11 cellular contexts compared by ENCODE assay signal in the genomic region with DNA sequence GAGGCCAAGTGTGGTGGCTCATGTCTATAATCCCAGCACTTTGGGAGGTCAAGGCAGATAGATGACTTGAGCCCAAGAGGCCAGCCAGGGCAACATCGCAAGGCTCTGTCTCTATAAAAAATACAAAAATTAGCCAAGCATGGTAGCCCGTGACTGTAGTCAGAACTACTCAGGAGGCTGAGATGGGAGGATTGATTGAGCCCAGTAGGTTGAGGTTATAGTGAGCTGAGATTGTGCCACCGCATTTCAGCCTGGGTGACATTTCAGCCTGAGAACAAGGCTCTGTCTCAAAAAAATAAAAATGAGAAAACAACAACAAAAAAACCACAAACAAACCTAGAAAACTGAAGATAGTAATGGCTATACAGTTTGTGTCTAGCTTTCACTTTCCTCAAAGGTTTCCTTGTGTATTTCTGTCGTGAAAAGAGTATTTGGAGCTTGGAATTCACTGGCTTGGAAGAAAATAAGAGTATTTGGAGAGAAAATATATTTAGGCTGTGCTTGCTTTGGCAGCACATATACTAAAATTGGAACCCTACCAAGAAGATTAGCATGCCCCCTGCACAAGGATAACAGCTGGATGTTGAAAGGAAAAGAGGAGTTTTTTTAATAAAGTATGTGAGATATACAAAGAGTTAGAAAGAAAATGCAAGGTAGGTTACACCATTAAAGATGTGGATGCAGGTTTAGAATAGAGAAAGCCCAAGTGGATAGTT. TPM values are rescaled to one million over a fixed set of nuclear protein-coding genes. Genes with fewer than 3 reads are reported as not detected.
DNase-seq lines count a peak whose midpoint lies in the region; ATAC-seq, FAIRE-seq and TF ChIP-seq lines count a peak whose summit lies in the region.
"Had no signal": no experiment of that assay in that cellular context is flagged by ENCODE, and none has a peak within 500 bp of the region (broad histone marks: within the 10 kb centered on the region; RNA-seq: fewer than 3 reads in every experiment).

No MANE protein-coding gene starts in this region.

- no peak for DNase-seq in heart right ventricle
- DNase-seq in Right ventricle myocardium superior: no peak
- peak; percentile 41 for DNase-seq in adipocyte (ENCODE audit: low read depth)
- DNase-seq in right lobe of liver: no peak
- DNase-seq in upper lobe of right lung: no peak
- DNase-seq in HTR-8/SVneo (ENCODE audit: insufficient read length, low spot score): no peak
- no peak for DNase-seq in sciatic nerve (ENCODE audit: low spot score)
- DNase-seq: DMS 273 treated with DMSO at 0.1 percent for 48 hours, H7, NCI-H1930 had no signal

- ATAC-seq in heart right ventricle: no peak
- no peak for ATAC-seq in Right ventricle myocardium superior (ENCODE audit: poor library complexity)
- no peak for ATAC-seq in right lobe of liver
- no peak for ATAC-seq in upper lobe of right lung
- ATAC-seq in GM21526 (IDR thresholded peaks at IDR 0.05; ENCODE audit: low FRiP score, unreplicated experiment): no peak
- no peak for ATAC-seq in sciatic nerve

- H3K27ac ChIP-seq in heart right ventricle (peak overlapping the region; percentile 5 to 87 (median 70)), right lobe of liver (peak overlapping the region; percentile 68 to 97 (median 73)), upper lobe of right lung (peak overlapping the region; percentile 80)

- peak overlapping the region; percentile 73 for H3K9ac ChIP-seq in adipocyte (ENCODE audit: low read length)

- H3K4me3 ChIP-seq in heart right ventricle: peak overlapping the region in 7 of 10 donors; percentile 2 to 46 (median 35)
- peak overlapping the region; percentile 75 for H3K4me3 ChIP-seq in adipocyte (ENCODE audit: low read length)
- H3K4me3 ChIP-seq in right lobe of liver: peak overlapping the region; percentile 8 to 31 (median 26)
- peak overlapping the region; percentile 12 for H3K4me3 ChIP-seq in upper lobe of right lung

- H3K4me1 ChIP-seq in heart right ventricle: peaks cover 0 to 40% (median 14%) of the 10 kb centered on the region in 9 donors
- H3K4me1 ChIP-seq in adipocyte (ENCODE audit: control insufficient read depth, insufficient read depth, low read length): peaks cover 19% of the 10 kb centered on the region
- peaks cover 0 to 19% (median 0%) of the 10 kb centered on the region in 4 donors for H3K4me1 ChIP-seq in right lobe of liver
- H3K4me1 ChIP-seq in upper lobe of right lung: peaks cover 32% of the 10 kb centered on the region

- TF ChIP-seq CTCF in heart right ventricle (IDR thresholded peaks at IDR 0.05) (no peak), right lobe of liver (IDR thresholded peaks at IDR 0.05) (no peak), upper lobe of right lung (IDR thresholded peaks at IDR 0.05) (no peak)

- no peaks in the 10 kb centered on the region for H3K9me3 ChIP-seq in heart right ventricle
- H3K9me3 ChIP-seq in adipocyte (ENCODE audit: control insufficient read depth, low read length): no peaks in the 10 kb centered on the region
- H3K9me3 ChIP-seq in right lobe of liver: no peaks in the 10 kb centered on the region
- H3K9me3 ChIP-seq in upper lobe of right lung: no peaks in the 10 kb centered on the region

- no peak for FAIRE-seq in HTR-8/SVneo (lab: Jason Lieb, UNC)

- intact Hi-C loops in heart right ventricle (cut with DNase I) (no loop called here), Right ventricle myocardium superior (cut with DNase I) (no loop called here), right lobe of liver (cut with DNase I) (no loop called here), upper lobe of right lung (cut with DNase I) (no loop called here), sciatic nerve (cut with DNase I) (loop anchor here (5.0 kb wide), 1 partner anchor 1579 kb away; no protein-coding TSS in a partner anchor)

- H3K36me3 ChIP-seq in heart right ventricle (no peaks in the 10 kb centered on the region), adipocyte (ENCODE audit: control insufficient read depth, insufficient read depth, low read length, severe bottlenecking) (no peaks in the 10 kb centered on the region), right lobe of liver (no peaks in the 10 kb centered on the region), upper lobe of right lung (no peaks in the 10 kb centered on the region)

- H3K27me3 ChIP-seq in heart right ventricle (no peaks in the 10 kb centered on the region), adipocyte (replicated peaks; ENCODE audit: control insufficient read depth, insufficient read depth, low read length) (no peaks in the 10 kb centered on the region), right lobe of liver (no peaks in the 10 kb centered on the region), upper lobe of right lung (no peaks in the 10 kb centered on the region)

- 59 to 73% methylated on average over 4 of the region's 4 CpGs for WGBS in heart right ventricle, 2 donors
- 27% methylated on average over 4 of the region's 4 CpGs for WGBS in right lobe of liver (ENCODE audit: insufficient coverage, low coverage, low lambda C conversion rate, missing lambda C conversion rate)

- TF ChIP-seq POLR2A in right lobe of liver (IDR thresholded peaks at IDR 0.05): no peak

RNA-seq across cellular contexts. Expression of a gene that starts 3.9 kb away (rescaled TPM):
- total RNA-seq in heart right ventricle (10 to 100 TPM in 3 of 10 donors, 1 to 10 TPM in 7; 1.5 to 16.5 (median 5.7) TPM), Right ventricle myocardium superior (10.5 TPM), right lobe of liver (100 to 1,000 TPM in 1 of 6 experiments, 10 to 100 TPM in 2, 1 to 10 TPM in 3; 1.6 to 106 (median 15.2) TPM), upper lobe of right lung (23.0 TPM), sciatic nerve (22.3 TPM)
- polyA plus RNA-seq in heart right ventricle: 1 to 10 TPM; 1.1 to 6.0 TPM

RNA-seq across cellular contexts. Expression of a gene that starts 33.6 kb away (rescaled TPM):
- total RNA-seq in heart right ventricle (10 to 100 TPM; 25.4 to 39.7 (median 28.6) TPM), Right ventricle myocardium superior (30.4 TPM), right lobe of liver (10 to 100 TPM; 20.2 to 26.6 (median 25.3) TPM), upper lobe of right lung (44.1 TPM), sciatic nerve (66.7 TPM)
- 10 to 100 TPM; 20.2 to 26.6 TPM for polyA plus RNA-seq in heart right ventricle

Comparison
In these comparisons a context has a peak if more than half of its experiments do, and no peak if none do; other contexts are left out.
1. H3K4me3 ChIP-seq: peak in every context shown above with its lines; median percentile 75 in adipocyte; 35 in heart right ventricle; 26 in right lobe of liver; 12 in upper lobe of right lung.